In the genomic region with DNA sequence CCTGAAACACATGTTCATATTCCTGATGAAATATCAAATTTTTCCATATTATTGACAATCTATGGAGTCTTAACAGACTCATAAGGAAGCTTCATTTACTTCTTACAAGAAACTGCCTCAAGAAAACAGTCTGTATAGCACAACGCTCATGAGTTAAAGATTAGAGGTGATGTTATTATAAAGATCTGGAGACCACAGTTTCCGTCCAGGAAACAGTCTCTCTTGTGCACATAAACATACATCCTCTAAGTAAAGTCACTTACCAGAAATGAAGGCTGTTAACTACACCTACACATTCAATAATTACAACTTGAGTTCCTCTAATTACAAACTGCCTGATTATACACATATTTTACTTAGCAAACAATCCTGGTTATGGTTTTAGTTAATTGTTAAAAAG, we compare ENCODE assay signal across 13 cellular contexts.
DNase-seq lines count a peak whose midpoint lies in the region; ATAC-seq and TF ChIP-seq lines count a peak whose summit lies in the region.
"Had no signal": no experiment of that assay in that cellular context is flagged by ENCODE, and none has a peak within 500 bp of the region (broad histone marks: within the 10 kb centered on the region; RNA-seq: fewer than 3 reads in every experiment).

No MANE protein-coding gene starts in this region.

- TF ChIP-seq POLR2A in upper lobe of left lung (IDR thresholded peaks at IDR 0.05) (peak in 1 of 4 donors; percentile 14), erythroblast (IDR thresholded peaks at IDR 0.05; ENCODE audit: low read length) (no peak)

- no TSS peak for BruUV-seq in OCI-LY7 (replicated peaks; lab: Mats Ljungman, UMichigan)

- POLR2A ChIA-PET in OCI-LY7 (lab: Charles Lee), result interaction anchor here (0.8 to 1.4 kb wide), 3 partner anchors 12 to 67 kb away, joined by 3 read pairs; no protein-coding TSS in a partner anchor

- peak; percentile 99 for ATAC-seq in effector memory CD8-positive, alpha-beta T cell (replicated peaks)
- ATAC-seq in upper lobe of left lung (ENCODE audit: low FRiP score in 2 of 2), result no peak
- no peak for ATAC-seq in HG02571 (IDR thresholded peaks at IDR 0.05; ENCODE audit: unreplicated experiment)

- no peak overlapping the region for H3K4me3 ChIP-seq in OCI-LY7 (ENCODE audit: low read depth, low read length, poor library complexity, severe bottlenecking)
- H3K4me3 ChIP-seq in upper lobe of left lung, result peak overlapping the region in 2 of 4 donors; percentile 1 to 28
- H3K4me3 ChIP-seq: smooth muscle cell had no signal

- H3K27ac ChIP-seq in OCI-LY7 (ENCODE audit: low read depth, low read length, poor library complexity, severe bottlenecking), result no peak overlapping the region
- peak overlapping the region in 3 of 4 donors; percentile 0 to 50 (median 23) for H3K27ac ChIP-seq in upper lobe of left lung

- no peaks in the 10 kb centered on the region for H3K9me3 Mint-ChIP-seq in effector memory CD8-positive, alpha-beta T cell
- H3K9me3 Mint-ChIP-seq: nephron had no signal

- no peaks in the 10 kb centered on the region for H3K27me3 ChIP-seq in upper lobe of left lung

- DNase-seq in activated gamma-delta T cell treated with Interleukin-2 at 50 U/mL for 16 hours, result peak; percentile 15
- no peak for DNase-seq in activated gamma-delta T cell (lab: John Stamatoyannopoulos, UW)
- peak; percentile 21 for DNase-seq in OCI-LY7 (ENCODE audit: low spot score)
- no peak for DNase-seq in effector memory CD8-positive, alpha-beta T cell
- DNase-seq in upper lobe of left lung, result no peak
- no peak for DNase-seq in erythroblast (lab: John Stamatoyannopoulos, UW)
- no peak for DNase-seq in NCI-H2029 treated with DMSO at 0.1 percent for 48 hours (lab: John Stamatoyannopoulos, UW)
- DNase-seq: activated effector memory CD4-positive, alpha-beta T cell treated with anti-CD3 and anti-CD28 coated beads, Interleukin-2, amount 50 U/mL, for 16 hours; islet precursor cell; NCI-H1092 treated with DMSO at 0.1 percent for 48 hours had no signal

- TF ChIP-seq CTCF in OCI-LY7 (conservative IDR thresholded peaks at IDR 0.05; ENCODE audit: low read length), result no peak
- no peak for TF ChIP-seq CTCF in upper lobe of left lung (IDR thresholded peaks at IDR 0.05)

- H2AFZ ChIP-seq in OCI-LY7 (ENCODE audit: low read length), result no peak overlapping the region

- no peaks in the 10 kb centered on the region for H3K9me3 ChIP-seq in OCI-LY7 (ENCODE audit: low read length)
- no peaks in the 10 kb centered on the region for H3K9me3 ChIP-seq in upper lobe of left lung

- H3K4me1 ChIP-seq in OCI-LY7 (ENCODE audit: insufficient read depth, low read length, poor library complexity, severe bottlenecking) (peaks cover 9% of the 10 kb centered on the region), upper lobe of left lung (no peaks in the 10 kb centered on the region)

- peaks cover 9% of the 10 kb centered on the region for H3K36me3 Mint-ChIP-seq in effector memory CD8-positive, alpha-beta T cell (ENCODE audit: insufficient read depth)

- H3K27ac Mint-ChIP-seq in effector memory CD8-positive, alpha-beta T cell, result peak overlapping the region; percentile 95

- no peak overlapping the region for H3K4me2 ChIP-seq in OCI-LY7 (ENCODE audit: low read length)
- H3K4me2 ChIP-seq: smooth muscle cell had no signal

- H3K4me1 Mint-ChIP-seq in effector memory CD8-positive, alpha-beta T cell (ENCODE audit: low read depth in 2 of 2), result peaks cover 27 to 45% of the 10 kb centered on the region in 2 donors
- H3K4me1 Mint-ChIP-seq: nephron had no signal

- 32 to 39% methylated on average over 2 of the region's 2 CpGs for WGBS in upper lobe of left lung, 2 donors

- H3K27me3 Mint-ChIP-seq in effector memory CD8-positive, alpha-beta T cell, result no peaks in the 10 kb centered on the region

- H3K4me3 Mint-ChIP-seq in effector memory CD8-positive, alpha-beta T cell, result peak overlapping the region; percentile 85 to 93
- H3K4me3 Mint-ChIP-seq: nephron had no signal

- H3K36me3 ChIP-seq in OCI-LY7 (ENCODE audit: insufficient read depth, low read length) (peaks cover 81% of the 10 kb centered on the region), upper lobe of left lung (peaks cover 0 to 5% (median 0%) of the 10 kb centered on the region in 4 donors)

- no peaks in the 10 kb centered on the region for H3K9me2 ChIP-seq in OCI-LY7 (ENCODE audit: insufficient read depth, low read length)

- peaks cover 3% of the 10 kb centered on the region; the same call in 1 of the 2 replicates for H4K20me1 ChIP-seq in OCI-LY7 (ENCODE audit: insufficient read depth, low read length)

- TF ChIP-seq EP300 in upper lobe of left lung (IDR thresholded peaks at IDR 0.05), result no peak

- CTCF ChIA-PET in OCI-LY7 (lab: Charles Lee; ENCODE audit: unreplicated experiment), result no interaction called here

- intact Hi-C loops in OCI-LY7 (cut with micrococcal nuclease; ENCODE audit: unreplicated experiment), result no loop called here

- H3K79me2 ChIP-seq in OCI-LY7 (ENCODE audit: insufficient read depth, low read depth, low read length), result peaks cover 12% of the 10 kb centered on the region

Comparison
In these comparisons a context has a peak if more than half of its experiments do, and no peak if none do; other contexts are left out.
1. DNase-seq: peak in activated gamma-delta T cell treated with Interleukin-2 at 50 U/mL for 16 hours (single experiment) and OCI-LY7 (single experiment); none in activated gamma-delta T cell (single experiment), effector memory CD8-positive, alpha-beta T cell (0 of 3), upper lobe of left lung (0 of 2), erythroblast (0 of 2) and NCI-H2029 treated with DMSO at 0.1 percent for 48 hours (single experiment).